Comparison of ENCODE assay signal across 1 cellular context in the genomic region with DNA sequence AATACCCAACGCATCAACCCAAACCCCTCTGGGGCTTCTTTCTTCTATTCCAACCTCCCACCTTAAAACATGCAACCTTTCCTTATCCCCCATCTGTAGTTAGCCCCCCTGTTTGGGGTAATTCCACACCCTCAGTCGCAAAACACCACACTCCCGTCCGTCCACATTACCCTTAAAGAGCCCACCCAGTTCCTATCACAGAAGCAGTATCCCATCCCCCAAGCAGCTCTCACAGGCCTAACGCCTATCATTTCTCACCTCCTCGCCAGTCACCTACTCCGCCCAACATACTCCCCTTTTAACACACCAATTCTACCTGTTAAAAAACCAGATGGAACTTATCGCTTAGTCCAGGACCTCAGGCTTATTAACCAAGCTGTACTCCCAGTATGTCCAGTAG.
TF ChIP-seq lines count a peak whose summit lies in the region.

No MANE protein-coding gene starts in this region.

TF ChIP-seq in K562, 482 proteins besides CTCF, POLR2A, EP300 and RAD21 (continued from another document):
- TF ChIP-seq, protein P1, sequence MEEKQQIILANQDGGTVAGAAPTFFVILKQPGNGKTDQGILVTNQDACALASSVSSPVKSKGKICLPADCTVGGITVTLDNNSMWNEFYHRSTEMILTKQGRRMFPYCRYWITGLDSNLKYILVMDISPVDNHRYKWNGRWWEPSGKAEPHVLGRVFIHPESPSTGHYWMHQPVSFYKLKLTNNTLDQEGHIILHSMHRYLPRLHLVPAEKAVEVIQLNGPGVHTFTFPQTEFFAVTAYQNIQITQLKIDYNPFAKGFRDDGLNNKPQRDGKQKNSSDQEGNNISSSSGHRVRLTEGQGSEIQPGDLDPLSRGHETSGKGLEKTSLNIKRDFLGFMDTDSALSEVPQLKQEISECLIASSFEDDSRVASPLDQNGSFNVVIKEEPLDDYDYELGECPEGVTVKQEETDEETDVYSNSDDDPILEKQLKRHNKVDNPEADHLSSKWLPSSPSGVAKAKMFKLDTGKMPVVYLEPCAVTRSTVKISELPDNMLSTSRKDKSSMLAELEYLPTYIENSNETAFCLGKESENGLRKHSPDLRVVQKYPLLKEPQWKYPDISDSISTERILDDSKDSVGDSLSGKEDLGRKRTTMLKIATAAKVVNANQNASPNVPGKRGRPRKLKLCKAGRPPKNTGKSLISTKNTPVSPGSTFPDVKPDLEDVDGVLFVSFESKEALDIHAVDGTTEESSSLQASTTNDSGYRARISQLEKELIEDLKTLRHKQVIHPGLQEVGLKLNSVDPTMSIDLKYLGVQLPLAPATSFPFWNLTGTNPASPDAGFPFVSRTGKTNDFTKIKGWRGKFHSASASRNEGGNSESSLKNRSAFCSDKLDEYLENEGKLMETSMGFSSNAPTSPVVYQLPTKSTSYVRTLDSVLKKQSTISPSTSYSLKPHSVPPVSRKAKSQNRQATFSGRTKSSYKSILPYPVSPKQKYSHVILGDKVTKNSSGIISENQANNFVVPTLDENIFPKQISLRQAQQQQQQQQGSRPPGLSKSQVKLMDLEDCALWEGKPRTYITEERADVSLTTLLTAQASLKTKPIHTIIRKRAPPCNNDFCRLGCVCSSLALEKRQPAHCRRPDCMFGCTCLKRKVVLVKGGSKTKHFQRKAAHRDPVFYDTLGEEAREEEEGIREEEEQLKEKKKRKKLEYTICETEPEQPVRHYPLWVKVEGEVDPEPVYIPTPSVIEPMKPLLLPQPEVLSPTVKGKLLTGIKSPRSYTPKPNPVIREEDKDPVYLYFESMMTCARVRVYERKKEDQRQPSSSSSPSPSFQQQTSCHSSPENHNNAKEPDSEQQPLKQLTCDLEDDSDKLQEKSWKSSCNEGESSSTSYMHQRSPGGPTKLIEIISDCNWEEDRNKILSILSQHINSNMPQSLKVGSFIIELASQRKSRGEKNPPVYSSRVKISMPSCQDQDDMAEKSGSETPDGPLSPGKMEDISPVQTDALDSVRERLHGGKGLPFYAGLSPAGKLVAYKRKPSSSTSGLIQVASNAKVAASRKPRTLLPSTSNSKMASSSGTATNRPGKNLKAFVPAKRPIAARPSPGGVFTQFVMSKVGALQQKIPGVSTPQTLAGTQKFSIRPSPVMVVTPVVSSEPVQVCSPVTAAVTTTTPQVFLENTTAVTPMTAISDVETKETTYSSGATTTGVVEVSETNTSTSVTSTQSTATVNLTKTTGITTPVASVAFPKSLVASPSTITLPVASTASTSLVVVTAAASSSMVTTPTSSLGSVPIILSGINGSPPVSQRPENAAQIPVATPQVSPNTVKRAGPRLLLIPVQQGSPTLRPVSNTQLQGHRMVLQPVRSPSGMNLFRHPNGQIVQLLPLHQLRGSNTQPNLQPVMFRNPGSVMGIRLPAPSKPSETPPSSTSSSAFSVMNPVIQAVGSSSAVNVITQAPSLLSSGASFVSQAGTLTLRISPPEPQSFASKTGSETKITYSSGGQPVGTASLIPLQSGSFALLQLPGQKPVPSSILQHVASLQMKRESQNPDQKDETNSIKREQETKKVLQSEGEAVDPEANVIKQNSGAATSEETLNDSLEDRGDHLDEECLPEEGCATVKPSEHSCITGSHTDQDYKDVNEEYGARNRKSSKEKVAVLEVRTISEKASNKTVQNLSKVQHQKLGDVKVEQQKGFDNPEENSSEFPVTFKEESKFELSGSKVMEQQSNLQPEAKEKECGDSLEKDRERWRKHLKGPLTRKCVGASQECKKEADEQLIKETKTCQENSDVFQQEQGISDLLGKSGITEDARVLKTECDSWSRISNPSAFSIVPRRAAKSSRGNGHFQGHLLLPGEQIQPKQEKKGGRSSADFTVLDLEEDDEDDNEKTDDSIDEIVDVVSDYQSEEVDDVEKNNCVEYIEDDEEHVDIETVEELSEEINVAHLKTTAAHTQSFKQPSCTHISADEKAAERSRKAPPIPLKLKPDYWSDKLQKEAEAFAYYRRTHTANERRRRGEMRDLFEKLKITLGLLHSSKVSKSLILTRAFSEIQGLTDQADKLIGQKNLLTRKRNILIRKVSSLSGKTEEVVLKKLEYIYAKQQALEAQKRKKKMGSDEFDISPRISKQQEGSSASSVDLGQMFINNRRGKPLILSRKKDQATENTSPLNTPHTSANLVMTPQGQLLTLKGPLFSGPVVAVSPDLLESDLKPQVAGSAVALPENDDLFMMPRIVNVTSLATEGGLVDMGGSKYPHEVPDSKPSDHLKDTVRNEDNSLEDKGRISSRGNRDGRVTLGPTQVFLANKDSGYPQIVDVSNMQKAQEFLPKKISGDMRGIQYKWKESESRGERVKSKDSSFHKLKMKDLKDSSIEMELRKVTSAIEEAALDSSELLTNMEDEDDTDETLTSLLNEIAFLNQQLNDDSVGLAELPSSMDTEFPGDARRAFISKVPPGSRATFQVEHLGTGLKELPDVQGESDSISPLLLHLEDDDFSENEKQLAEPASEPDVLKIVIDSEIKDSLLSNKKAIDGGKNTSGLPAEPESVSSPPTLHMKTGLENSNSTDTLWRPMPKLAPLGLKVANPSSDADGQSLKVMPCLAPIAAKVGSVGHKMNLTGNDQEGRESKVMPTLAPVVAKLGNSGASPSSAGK (IDR thresholded peaks at IDR 0.05): 0 out of 2 replicates have a peak, but pooled peaks have one; percentile 10
- TF ChIP-seq MYC (IDR thresholded peaks at IDR 0.05; ENCODE audit: low read depth, low read length) (0 out of 2 replicates have a peak, but pooled peaks have one; percentile 0), MYC (CRISPR knock-in tag; IDR thresholded peaks at IDR 0.05; ENCODE audit: borderline replicate concordance, low read depth) (no peak), NCOA4 (IDR thresholded peaks at IDR 0.05; ENCODE audit: partially characterized antibody) (no peak), NELFE (IDR thresholded peaks at IDR 0.05; ENCODE audit: insufficient read depth, insufficient read length) (no peak), HDGF (IDR thresholded peaks at IDR 0.05) (peak; percentile 91), ZBTB8A (IDR thresholded peaks at IDR 0.05; ENCODE audit: partially characterized antibody) (no peak), EGR1 (conservative IDR thresholded peaks at IDR 0.05) (no peak), TEAD2 (tag; IDR thresholded peaks at IDR 0.05) (no peak), RBFOX2 (IDR thresholded peaks at IDR 0.05; ENCODE audit: low read depth, low read length) (no peak), MCM7 (IDR thresholded peaks at IDR 0.05) (peak in 1 of 2 experiments; percentile 69; a peak in 1 of 4 replicates), HDAC1 (IDR thresholded peaks at IDR 0.05) (0 out of 4 replicates have a peak, but pooled peaks of 1 of the 2 experiments have one; percentile 27), MCM2 (IDR thresholded peaks at IDR 0.05; ENCODE audit: low read depth) (no peak), KDM1A (IDR thresholded peaks at IDR 0.05) (peak in 1 of 2 experiments; percentile 50; a peak in 1 of 4 replicates), PTRF (tag; IDR thresholded peaks at IDR 0.05) (no peak), HMBOX1 (IDR thresholded peaks at IDR 0.05) (peak; percentile 20; the same call in 1 of the 2 replicates), TCF3 (CRISPR knock-in tag; IDR thresholded peaks at IDR 0.05) (0 out of 2 replicates have a peak, but pooled peaks have one; percentile 17), NRF1 (conservative IDR thresholded peaks at IDR 0.05 in 1 of 2, IDR thresholded peaks at IDR 0.05 in 1 of 2) (no peak), CC2D1A (IDR thresholded peaks at IDR 0.05) (0 out of 2 replicates have a peak, but pooled peaks have one; percentile 32), ZBTB2 (IDR thresholded peaks at IDR 0.05) (0 out of 2 replicates have a peak, but pooled peaks have one; percentile 37), DPF2 (IDR thresholded peaks at IDR 0.05) (no peak; the same call in 1 of the 2 replicates), IFI16 (CRISPR knock-in tag; IDR thresholded peaks at IDR 0.05) (no peak), SMARCE1 (IDR thresholded peaks at IDR 0.05) (0 out of 2 replicates have a peak, but pooled peaks have one; percentile 10), FOXJ2 (tag; IDR thresholded peaks at IDR 0.05) (no peak), RNF219 (CRISPR knock-in tag; IDR thresholded peaks at IDR 0.05) (no peak)
- TF ChIP-seq, protein P2, sequence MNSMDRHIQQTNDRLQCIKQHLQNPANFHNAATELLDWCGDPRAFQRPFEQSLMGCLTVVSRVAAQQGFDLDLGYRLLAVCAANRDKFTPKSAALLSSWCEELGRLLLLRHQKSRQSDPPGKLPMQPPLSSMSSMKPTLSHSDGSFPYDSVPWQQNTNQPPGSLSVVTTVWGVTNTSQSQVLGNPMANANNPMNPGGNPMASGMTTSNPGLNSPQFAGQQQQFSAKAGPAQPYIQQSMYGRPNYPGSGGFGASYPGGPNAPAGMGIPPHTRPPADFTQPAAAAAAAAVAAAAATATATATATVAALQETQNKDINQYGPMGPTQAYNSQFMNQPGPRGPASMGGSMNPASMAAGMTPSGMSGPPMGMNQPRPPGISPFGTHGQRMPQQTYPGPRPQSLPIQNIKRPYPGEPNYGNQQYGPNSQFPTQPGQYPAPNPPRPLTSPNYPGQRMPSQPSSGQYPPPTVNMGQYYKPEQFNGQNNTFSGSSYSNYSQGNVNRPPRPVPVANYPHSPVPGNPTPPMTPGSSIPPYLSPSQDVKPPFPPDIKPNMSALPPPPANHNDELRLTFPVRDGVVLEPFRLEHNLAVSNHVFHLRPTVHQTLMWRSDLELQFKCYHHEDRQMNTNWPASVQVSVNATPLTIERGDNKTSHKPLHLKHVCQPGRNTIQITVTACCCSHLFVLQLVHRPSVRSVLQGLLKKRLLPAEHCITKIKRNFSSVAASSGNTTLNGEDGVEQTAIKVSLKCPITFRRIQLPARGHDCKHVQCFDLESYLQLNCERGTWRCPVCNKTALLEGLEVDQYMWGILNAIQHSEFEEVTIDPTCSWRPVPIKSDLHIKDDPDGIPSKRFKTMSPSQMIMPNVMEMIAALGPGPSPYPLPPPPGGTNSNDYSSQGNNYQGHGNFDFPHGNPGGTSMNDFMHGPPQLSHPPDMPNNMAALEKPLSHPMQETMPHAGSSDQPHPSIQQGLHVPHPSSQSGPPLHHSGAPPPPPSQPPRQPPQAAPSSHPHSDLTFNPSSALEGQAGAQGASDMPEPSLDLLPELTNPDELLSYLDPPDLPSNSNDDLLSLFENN (IDR thresholded peaks at IDR 0.05; ENCODE audit: low read depth in 2 of 2, low read length in 2 of 2): no peak
- TF ChIP-seq, protein P3, sequence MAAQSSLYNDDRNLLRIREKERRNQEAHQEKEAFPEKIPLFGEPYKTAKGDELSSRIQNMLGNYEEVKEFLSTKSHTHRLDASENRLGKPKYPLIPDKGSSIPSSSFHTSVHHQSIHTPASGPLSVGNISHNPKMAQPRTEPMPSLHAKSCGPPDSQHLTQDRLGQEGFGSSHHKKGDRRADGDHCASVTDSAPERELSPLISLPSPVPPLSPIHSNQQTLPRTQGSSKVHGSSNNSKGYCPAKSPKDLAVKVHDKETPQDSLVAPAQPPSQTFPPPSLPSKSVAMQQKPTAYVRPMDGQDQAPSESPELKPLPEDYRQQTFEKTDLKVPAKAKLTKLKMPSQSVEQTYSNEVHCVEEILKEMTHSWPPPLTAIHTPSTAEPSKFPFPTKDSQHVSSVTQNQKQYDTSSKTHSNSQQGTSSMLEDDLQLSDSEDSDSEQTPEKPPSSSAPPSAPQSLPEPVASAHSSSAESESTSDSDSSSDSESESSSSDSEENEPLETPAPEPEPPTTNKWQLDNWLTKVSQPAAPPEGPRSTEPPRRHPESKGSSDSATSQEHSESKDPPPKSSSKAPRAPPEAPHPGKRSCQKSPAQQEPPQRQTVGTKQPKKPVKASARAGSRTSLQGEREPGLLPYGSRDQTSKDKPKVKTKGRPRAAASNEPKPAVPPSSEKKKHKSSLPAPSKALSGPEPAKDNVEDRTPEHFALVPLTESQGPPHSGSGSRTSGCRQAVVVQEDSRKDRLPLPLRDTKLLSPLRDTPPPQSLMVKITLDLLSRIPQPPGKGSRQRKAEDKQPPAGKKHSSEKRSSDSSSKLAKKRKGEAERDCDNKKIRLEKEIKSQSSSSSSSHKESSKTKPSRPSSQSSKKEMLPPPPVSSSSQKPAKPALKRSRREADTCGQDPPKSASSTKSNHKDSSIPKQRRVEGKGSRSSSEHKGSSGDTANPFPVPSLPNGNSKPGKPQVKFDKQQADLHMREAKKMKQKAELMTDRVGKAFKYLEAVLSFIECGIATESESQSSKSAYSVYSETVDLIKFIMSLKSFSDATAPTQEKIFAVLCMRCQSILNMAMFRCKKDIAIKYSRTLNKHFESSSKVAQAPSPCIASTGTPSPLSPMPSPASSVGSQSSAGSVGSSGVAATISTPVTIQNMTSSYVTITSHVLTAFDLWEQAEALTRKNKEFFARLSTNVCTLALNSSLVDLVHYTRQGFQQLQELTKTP (IDR thresholded peaks at IDR 0.05; ENCODE audit: low read depth in 1 of 2, partially characterized antibody in 2 of 2): peak in 1 of 2 experiments; percentile 23
